ENCODE assay signal across 9 cellular contexts in genomic region chr2:124088621-124089020, GRCh38.
"Had no signal": no experiment of that assay in that cellular context is flagged by ENCODE, and none has a peak within 500 bp of the region (broad histone marks: within the 10 kb centered on the region; RNA-seq: fewer than 3 reads in every experiment).

No MANE protein-coding gene starts in this region.

- FAIRE-seq: HTR-8/SVneo had no signal

- ATAC-seq: HCT116 had no signal

- H2AFZ ChIP-seq: GM23248 had no signal

- H3K4me1 ChIP-seq: HAP-1 had no signal

- H3K27ac ChIP-seq: GM23248, KMS-11 had no signal

- H3K4me2 ChIP-seq: KMS-11 had no signal

- DNase-seq: GM23248, GOT3, H7, HFFc6, KBM-7 had no signal

- H3K4me3 ChIP-seq: GM23248, HAP-1 had no signal

- H3K36me3 ChIP-seq: HAP-1 had no signal

- H3K9me3 ChIP-seq: HAP-1 had no signal
